In the genomic region with DNA sequence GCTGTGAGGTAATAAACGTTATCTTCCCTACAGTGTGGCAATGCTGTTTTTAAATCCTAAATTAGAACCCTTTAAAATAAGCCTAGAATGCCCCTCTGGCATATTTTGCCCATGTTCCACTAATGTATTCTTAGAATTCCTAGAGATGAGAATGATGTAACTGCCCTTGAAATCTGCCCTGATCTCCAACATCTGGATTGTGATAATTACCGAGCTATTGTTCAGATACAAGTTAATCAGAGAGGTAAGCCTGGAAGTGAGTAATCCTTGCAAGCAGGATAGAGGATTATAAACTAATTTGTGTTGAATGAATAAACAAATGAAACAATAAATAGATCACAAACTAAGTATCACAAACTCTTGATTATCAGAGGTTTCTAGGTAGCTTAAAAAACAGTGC, we compare ENCODE assay signal across 16 cellular contexts.
A peak's percentile ranks its signal among the peaks of the same experiment; 100 is the strongest.
DNase-seq lines count a peak whose midpoint lies in the region; ATAC-seq, FAIRE-seq and TF ChIP-seq lines count a peak whose summit lies in the region.
"Had no signal": no experiment of that assay in that cellular context is flagged by ENCODE, and none has a peak within 500 bp of the region (broad histone marks: within the 10 kb centered on the region; RNA-seq: fewer than 3 reads in every experiment).

No MANE protein-coding gene starts in this region.

- H3K27ac ChIP-seq in mesendoderm (ENCODE audit: low read depth, low read length), result no peak overlapping the region
- no peak overlapping the region for H3K27ac ChIP-seq in coronary artery
- H3K27ac ChIP-seq: PC-9 had no signal

- H3K4me1 ChIP-seq in mesendoderm (ENCODE audit: control insufficient read depth, low read depth, low read length), result no peaks in the 10 kb centered on the region
- H3K4me1 ChIP-seq: BE2C had no signal

- no peak overlapping the region for H3K18ac ChIP-seq in mesendoderm (ENCODE audit: low read length)

- no peaks in the 10 kb centered on the region for H3K36me3 Mint-ChIP-seq in Calu3 (ENCODE audit: insufficient read depth, unreplicated experiment)
- peaks cover 8% of the 10 kb centered on the region for H3K36me3 Mint-ChIP-seq in natural killer cell treated with Interleukin-12 subunit alpha and Interleukin-12 subunit beta and Interleukin-15 and Interleukin-18, amount 100 ng/mL, for 72 hours

- H3K36me3 ChIP-seq in mesendoderm (ENCODE audit: control insufficient read depth, insufficient read depth, low read length), result no peaks in the 10 kb centered on the region
- H3K36me3 ChIP-seq: BE2C had no signal

- H3K27me3 Mint-ChIP-seq in Calu3 (ENCODE audit: unreplicated experiment), result no peaks in the 10 kb centered on the region
- H3K27me3 Mint-ChIP-seq in natural killer cell treated with Interleukin-12 subunit alpha and Interleukin-12 subunit beta and Interleukin-15 and Interleukin-18, amount 100 ng/mL, for 72 hours, result no peaks in the 10 kb centered on the region

- WGBS in mesendoderm (ENCODE audit: extremely low coverage, insufficient coverage, low lambda C conversion rate), result no CpG with 5 or more reads among the region's 2 CpGs

- H3K23ac ChIP-seq in mesendoderm (ENCODE audit: low read length), result no peak overlapping the region

- no peak overlapping the region for H2BK5ac ChIP-seq in mesendoderm (ENCODE audit: low read length)

- H3K9me3 Mint-ChIP-seq in Calu3 (ENCODE audit: low read depth, unreplicated experiment), result no peaks in the 10 kb centered on the region
- H3K9me3 Mint-ChIP-seq in natural killer cell treated with Interleukin-12 subunit alpha and Interleukin-12 subunit beta and Interleukin-15 and Interleukin-18, amount 100 ng/mL, for 72 hours, result no peaks in the 10 kb centered on the region
- H3K9me3 Mint-ChIP-seq: H9 had no signal

- H3K79me2 ChIP-seq in mesendoderm (ENCODE audit: control insufficient read depth, insufficient read depth, low read length), result no peaks in the 10 kb centered on the region

- TF ChIP-seq POLR2A in GM12891 (IDR thresholded peaks at IDR 0.05; ENCODE audit: low read depth, low read length), result no peak

- H3K4me1 Mint-ChIP-seq in Calu3 (ENCODE audit: low read depth, unreplicated experiment), result peaks cover 10% of the 10 kb centered on the region
- H3K4me1 Mint-ChIP-seq in natural killer cell treated with Interleukin-12 subunit alpha and Interleukin-12 subunit beta and Interleukin-15 and Interleukin-18, amount 100 ng/mL, for 72 hours (ENCODE audit: low read depth in 2 of 2), result peaks cover 0 to 6% of the 10 kb centered on the region in 2 donors

- no peak overlapping the region for H3K56ac ChIP-seq in mesendoderm (ENCODE audit: low read length)

- H3K4me3 ChIP-seq in choroid plexus epithelial cell (ENCODE audit: low read depth, low read length) (no peak overlapping the region), mesendoderm (ENCODE audit: low read length) (no peak overlapping the region), coronary artery (no peak overlapping the region)
- H3K4me3 ChIP-seq: PC-9 had no signal

- ATAC-seq in natural killer cell treated with Interleukin-12 subunit alpha and Interleukin-12 subunit beta and Interleukin-15 and Interleukin-18, amount 100 ng/mL, for 72 hours, result no peak
- ATAC-seq: CD8-positive, alpha-beta T cell had no signal

- no peak overlapping the region for H2AK5ac ChIP-seq in mesendoderm (ENCODE audit: low read length)

- H3K4me3 Mint-ChIP-seq in Calu3 (ENCODE audit: low read depth, unreplicated experiment), result no peak overlapping the region
- no peak overlapping the region for H3K4me3 Mint-ChIP-seq in natural killer cell treated with Interleukin-12 subunit alpha and Interleukin-12 subunit beta and Interleukin-15 and Interleukin-18, amount 100 ng/mL, for 72 hours
- H3K4me3 Mint-ChIP-seq: CD8-positive, alpha-beta T cell; H9 had no signal

- intact Hi-C loops in Calu3 (cut with micrococcal nuclease; ENCODE audit: unreplicated experiment), result no loop called here

- no peaks in the 10 kb centered on the region for H3K27me3 ChIP-seq in mesendoderm (ENCODE audit: insufficient read depth, low read length, poor library complexity)
- H3K27me3 ChIP-seq: BE2C had no signal

- TF ChIP-seq CTCF in choroid plexus epithelial cell (conservative IDR thresholded peaks at IDR 0.05; ENCODE audit: low read depth, low read length), result no peak
- no peak for TF ChIP-seq CTCF in Calu3 (IDR thresholded peaks at IDR 0.05; ENCODE audit: unreplicated experiment)
- no peak for TF ChIP-seq CTCF in coronary artery (IDR thresholded peaks at IDR 0.05)

- H3K79me1 ChIP-seq in mesendoderm (ENCODE audit: low read length), result no peaks in the 10 kb centered on the region

- BruUV-seq in Calu3 (replicated peaks; lab: Mats Ljungman, UMichigan), result no TSS peak

- no peak overlapping the region for H4K8ac ChIP-seq in mesendoderm (ENCODE audit: low read depth, low read length)

- CTCF ChIA-PET in Calu3 (lab: Charles Lee), result no interaction called here

- no peak overlapping the region for H2BK15ac ChIP-seq in mesendoderm (replicated peaks; ENCODE audit: low read depth)

- no peak overlapping the region for H3K4ac ChIP-seq in mesendoderm (ENCODE audit: low read depth, low read length)

- DNase-seq in GM12891 (ENCODE audit: insufficient read length, low spot score), result no peak
- peak; percentile 20 for DNase-seq in NCI-H82 treated with DMSO at 0.1 percent for 48 hours (lab: John Stamatoyannopoulos, UW; ENCODE audit: unreplicated experiment)
- DNase-seq in choroid plexus epithelial cell (ENCODE audit: low read depth), result peak; percentile 5
- peak; percentile 43 for DNase-seq in mesendoderm
- DNase-seq in Calu3, result no peak
- no peak for DNase-seq in coronary artery (ENCODE audit: low spot score)
- DNase-seq in natural killer cell treated with Interleukin-12 subunit alpha and Interleukin-12 subunit beta and Interleukin-15 and Interleukin-18, amount 100 ng/mL, for 72 hours (ENCODE audit: low spot score), result no peak
- no peak for DNase-seq in UCSD-AML1 (lab: John Stamatoyannopoulos, UW; ENCODE audit: unreplicated experiment)
- DNase-seq: BE2C; CD8-positive, alpha-beta T cell; DMS 273 treated with DMSO at 0.1 percent for 48 hours; H9; KBM-7; NCI-H1694; NCI-H345; PC-9 had no signal

- H3K9ac ChIP-seq in mesendoderm (ENCODE audit: low read length), result no peak overlapping the region

- FAIRE-seq in GM12891 (lab: Jason Lieb, UNC), result peak; percentile 16

- H3K27ac Mint-ChIP-seq in Calu3 (ENCODE audit: unreplicated experiment), result no peak overlapping the region
- peak overlapping the region in 1 of 2 donors; percentile 20 for H3K27ac Mint-ChIP-seq in natural killer cell treated with Interleukin-12 subunit alpha and Interleukin-12 subunit beta and Interleukin-15 and Interleukin-18, amount 100 ng/mL, for 72 hours
- H3K27ac Mint-ChIP-seq: CD8-positive, alpha-beta T cell had no signal

- H4K5ac ChIP-seq in mesendoderm (ENCODE audit: low read length), result no peak overlapping the region

- no peak overlapping the region for H2BK120ac ChIP-seq in mesendoderm (ENCODE audit: low read depth, low read length)

- H3K4me2 ChIP-seq in mesendoderm (ENCODE audit: low read length), result no peak overlapping the region
- H3K4me2 ChIP-seq: PC-9 had no signal

TF ChIP-seq in GM12891, 5 proteins besides CTCF, POLR2A, EP300 and RAD21:
- TF ChIP-seq POU2F2 (IDR thresholded peaks at IDR 0.05; ENCODE audit: low read depth, low read length), result no peak
- TF ChIP-seq POLR2AphosphoS5 (IDR thresholded peaks at IDR 0.05; ENCODE audit: low read depth, low read length), result no peak
- TF ChIP-seq TAF1 (IDR thresholded peaks at IDR 0.05; ENCODE audit: low read depth, low read length), result no peak
- no peak for TF ChIP-seq SPI1 (IDR thresholded peaks at IDR 0.05; ENCODE audit: low read depth, low read length)
- TF ChIP-seq PAX5 (IDR thresholded peaks at IDR 0.05; ENCODE audit: insufficient read depth, low read length, severe bottlenecking), result no peak

Comparison
In these comparisons a context has a peak if more than half of its experiments do, and no peak if none do; other contexts are left out.
1. DNase-seq: peak in NCI-H82 treated with DMSO at 0.1 percent for 48 hours (single experiment), choroid plexus epithelial cell (single experiment) and mesendoderm (single experiment); none in GM12891 (single experiment), Calu3 (single experiment), coronary artery (single experiment), natural killer cell treated with Interleukin-12 subunit alpha and Interleukin-12 subunit beta and Interleukin-15 and Interleukin-18, amount 100 ng/mL, for 72 hours (single experiment) and UCSD-AML1 (single experiment).